Comparison of ENCODE assay signal across 1 cellular context in the genomic region with DNA sequence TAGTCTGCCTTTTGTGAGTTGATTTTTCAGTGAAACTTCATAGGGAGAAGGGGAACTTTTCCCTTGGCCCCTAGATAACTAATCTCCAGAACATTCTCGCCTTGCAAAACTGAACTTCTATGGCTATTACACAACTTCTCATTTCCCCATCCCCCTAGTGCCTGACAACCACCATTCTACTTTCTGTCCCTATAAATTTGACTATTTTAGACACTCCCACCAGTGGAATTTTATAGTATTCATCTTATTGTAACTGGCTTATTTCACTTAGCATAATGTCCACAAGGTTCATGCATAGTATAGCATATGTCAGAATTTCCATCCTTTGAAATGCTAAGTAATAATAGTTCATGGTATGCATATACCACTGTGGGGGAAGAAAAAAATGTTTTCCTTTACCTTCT.
TF ChIP-seq lines count a peak whose summit lies in the region.

No MANE protein-coding gene starts in this region.

TF ChIP-seq in GM23338, 12 proteins besides CTCF, POLR2A, EP300 and RAD21 (continued from another document):
- TF ChIP-seq ZNF462 (CRISPR knock-in tag; IDR thresholded peaks at IDR 0.05) (no peak), EZH2 (IDR thresholded peaks at IDR 0.05; ENCODE audit: low read depth, unreplicated experiment) (no peak), STAT1 (IDR thresholded peaks at IDR 0.05; ENCODE audit: unreplicated experiment) (no peak), NANOG (IDR thresholded peaks at IDR 0.05; ENCODE audit: borderline replicate concordance) (no peak), ETS1 (IDR thresholded peaks at IDR 0.05) (no peak), ZNF331 (CRISPR knock-in tag; IDR thresholded peaks at IDR 0.05; ENCODE audit: low read depth) (no peak), ZNF114 (CRISPR knock-in tag; IDR thresholded peaks at IDR 0.05) (no peak), EZH2phosphoT487 (IDR thresholded peaks at IDR 0.05; ENCODE audit: unreplicated experiment) (no peak)
- TF ChIP-seq, protein P1, sequence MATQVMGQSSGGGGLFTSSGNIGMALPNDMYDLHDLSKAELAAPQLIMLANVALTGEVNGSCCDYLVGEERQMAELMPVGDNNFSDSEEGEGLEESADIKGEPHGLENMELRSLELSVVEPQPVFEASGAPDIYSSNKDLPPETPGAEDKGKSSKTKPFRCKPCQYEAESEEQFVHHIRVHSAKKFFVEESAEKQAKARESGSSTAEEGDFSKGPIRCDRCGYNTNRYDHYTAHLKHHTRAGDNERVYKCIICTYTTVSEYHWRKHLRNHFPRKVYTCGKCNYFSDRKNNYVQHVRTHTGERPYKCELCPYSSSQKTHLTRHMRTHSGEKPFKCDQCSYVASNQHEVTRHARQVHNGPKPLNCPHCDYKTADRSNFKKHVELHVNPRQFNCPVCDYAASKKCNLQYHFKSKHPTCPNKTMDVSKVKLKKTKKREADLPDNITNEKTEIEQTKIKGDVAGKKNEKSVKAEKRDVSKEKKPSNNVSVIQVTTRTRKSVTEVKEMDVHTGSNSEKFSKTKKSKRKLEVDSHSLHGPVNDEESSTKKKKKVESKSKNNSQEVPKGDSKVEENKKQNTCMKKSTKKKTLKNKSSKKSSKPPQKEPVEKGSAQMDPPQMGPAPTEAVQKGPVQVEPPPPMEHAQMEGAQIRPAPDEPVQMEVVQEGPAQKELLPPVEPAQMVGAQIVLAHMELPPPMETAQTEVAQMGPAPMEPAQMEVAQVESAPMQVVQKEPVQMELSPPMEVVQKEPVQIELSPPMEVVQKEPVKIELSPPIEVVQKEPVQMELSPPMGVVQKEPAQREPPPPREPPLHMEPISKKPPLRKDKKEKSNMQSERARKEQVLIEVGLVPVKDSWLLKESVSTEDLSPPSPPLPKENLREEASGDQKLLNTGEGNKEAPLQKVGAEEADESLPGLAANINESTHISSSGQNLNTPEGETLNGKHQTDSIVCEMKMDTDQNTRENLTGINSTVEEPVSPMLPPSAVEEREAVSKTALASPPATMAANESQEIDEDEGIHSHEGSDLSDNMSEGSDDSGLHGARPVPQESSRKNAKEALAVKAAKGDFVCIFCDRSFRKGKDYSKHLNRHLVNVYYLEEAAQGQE (IDR thresholded peaks at IDR 0.05; ENCODE audit: unreplicated experiment): no peak
TF ChIP-seq in GM23338: peak in this region for 0.
